In the genomic region with DNA sequence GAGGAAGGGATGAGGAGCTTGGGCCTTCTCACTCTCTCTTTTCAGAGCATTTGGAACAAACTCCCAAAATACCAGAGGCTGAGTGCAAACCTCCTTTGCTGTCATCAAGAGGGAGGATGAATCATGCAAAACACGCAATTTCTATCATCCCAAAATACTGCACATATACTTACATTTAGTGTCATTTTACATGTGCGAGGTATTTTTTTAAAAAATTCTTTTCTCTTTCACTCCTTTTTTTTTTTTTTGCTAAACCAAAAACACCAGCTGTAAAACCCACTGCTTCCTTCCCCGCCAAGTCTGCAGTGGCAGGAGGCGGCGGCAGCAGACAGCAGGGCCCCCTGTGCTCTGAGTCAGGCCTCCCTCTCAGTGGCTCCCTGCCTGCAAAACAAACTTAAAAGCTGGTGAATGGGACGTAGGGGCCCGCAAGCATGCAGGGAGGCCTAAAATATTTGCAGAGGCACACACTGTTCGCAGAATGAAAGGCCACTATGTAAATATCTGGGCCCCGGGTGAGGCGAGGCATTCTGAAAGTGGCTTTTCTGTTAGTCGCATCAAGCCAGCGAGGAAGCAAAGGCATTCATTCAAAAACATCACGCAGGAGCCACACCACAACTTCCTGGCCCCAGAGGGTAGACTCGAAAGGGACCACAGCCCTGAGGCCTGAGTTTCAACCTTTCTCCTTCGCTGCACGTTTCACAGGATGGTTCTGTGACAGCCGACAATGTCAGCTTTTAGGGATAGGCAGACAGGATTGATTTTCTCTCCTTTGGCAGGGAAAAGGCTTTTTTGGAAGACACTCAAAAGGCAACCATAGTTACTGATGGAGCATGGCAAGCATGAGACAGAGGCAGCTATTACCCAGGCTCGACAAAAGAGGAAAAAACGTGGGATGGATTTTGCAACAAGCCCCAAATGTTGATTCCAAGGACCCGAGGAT, we compare ENCODE assay signal across 8 cellular contexts.
DNase-seq lines count a peak whose midpoint lies in the region; ATAC-seq and TF ChIP-seq lines count a peak whose summit lies in the region.

No MANE protein-coding gene starts in this region.

- no peaks in the 10 kb centered on the region for H3K9me3 Mint-ChIP-seq in effector memory CD8-positive, alpha-beta T cell
- H3K9me3 Mint-ChIP-seq in naive B cell, result no peaks in the 10 kb centered on the region

- TF ChIP-seq CTCF in GM13977 (IDR thresholded peaks at IDR 0.05; ENCODE audit: extremely low read depth, insufficient read depth, missing control alignments), result no peak

- H3K27me3 Mint-ChIP-seq in effector memory CD8-positive, alpha-beta T cell, result peaks cover 6 to 25% of the 10 kb centered on the region in 2 donors
- peaks cover 0 to 11% (median 4%) of the 10 kb centered on the region in 3 donors for H3K27me3 Mint-ChIP-seq in naive B cell

- H3K4me1 Mint-ChIP-seq in effector memory CD8-positive, alpha-beta T cell (ENCODE audit: low read depth in 2 of 2), result peaks cover 32 to 34% of the 10 kb centered on the region in 2 donors
- H3K4me1 Mint-ChIP-seq in naive B cell, result peaks cover 24 to 30% (median 27%) of the 10 kb centered on the region in 3 donors

- H3K27ac Mint-ChIP-seq in effector memory CD8-positive, alpha-beta T cell, result peak overlapping the region; percentile 85 to 94
- H3K27ac Mint-ChIP-seq in naive B cell, result peak overlapping the region; percentile 33 to 94 (median 58)

- ATAC-seq in HG02678 (IDR thresholded peaks at IDR 0.05; ENCODE audit: unreplicated experiment) (peak; percentile 88), naive B cell (ENCODE audit: low read depth in 2 of 2) (peak; percentile 82 to 83)
- peak; percentile 90 for ATAC-seq in effector memory CD8-positive, alpha-beta T cell (replicated peaks)

- H3K4me3 Mint-ChIP-seq in effector memory CD8-positive, alpha-beta T cell, result peak overlapping the region; percentile 85 to 86
- H3K4me3 Mint-ChIP-seq in naive B cell, result peak overlapping the region; percentile 39 to 90 (median 83)

- in situ Hi-C loops in GM13977 (cut with MboI; ENCODE audit: low pct_unique_long_range_greater_than_20kb, low sequenced_read_pairs, unreplicated experiment), result no loop called here

- H3K36me3 Mint-ChIP-seq in effector memory CD8-positive, alpha-beta T cell (ENCODE audit: insufficient read depth), result peaks cover 15% of the 10 kb centered on the region
- H3K36me3 Mint-ChIP-seq in naive B cell, result no peaks in the 10 kb centered on the region

- DNase-seq in GM13977 (ENCODE audit: low spot score) (peak; percentile 87), NCI-H2081 (lab: John Stamatoyannopoulos, UW) (peak; percentile 33 to 45), naive B cell (peak; percentile 50), NCI-H1048 (lab: John Stamatoyannopoulos, UW) (no peak)
- DNase-seq in activated CD8-positive, alpha-beta memory T cell treated with anti-CD3 and anti-CD28 coated beads for 48 hours (ENCODE audit: low read depth in 2 of 3, low spot score in 2 of 3), result peak; percentile 33 to 66 (median 41)
- DNase-seq in effector memory CD8-positive, alpha-beta T cell, result peak; percentile 55 to 60 (median 58)
- peak; percentile 33 to 92 (median 69) for DNase-seq in stimulated activated naive CD4-positive, alpha-beta T cell (lab: John Stamatoyannopoulos, UW)
